Comparison of ENCODE assay signal across 23 cellular contexts in the genomic region with DNA sequence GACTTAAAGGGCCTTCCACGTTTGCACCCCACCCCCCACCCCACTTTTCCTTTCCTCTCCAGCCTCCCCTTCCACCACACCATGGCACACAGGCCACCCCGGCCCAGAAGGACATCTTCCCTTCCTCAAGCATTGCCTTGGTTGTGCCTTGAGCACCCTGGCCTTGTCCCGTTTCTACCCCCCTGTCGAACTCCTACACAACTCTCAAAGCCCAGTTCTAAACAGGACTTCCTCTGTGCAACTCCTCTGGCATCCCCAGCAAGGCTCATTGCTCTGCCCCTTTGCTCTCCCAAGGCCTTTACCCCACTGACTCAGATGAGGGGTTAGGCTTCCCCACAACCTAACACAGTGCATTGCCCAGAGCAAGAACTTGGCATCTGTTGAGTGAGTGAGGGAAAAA.
DNase-seq lines count a peak whose midpoint lies in the region; ATAC-seq and TF ChIP-seq lines count a peak whose summit lies in the region.
"Had no signal": no experiment of that assay in that cellular context is flagged by ENCODE, and none has a peak within 500 bp of the region (broad histone marks: within the 10 kb centered on the region; RNA-seq: fewer than 3 reads in every experiment).

No MANE protein-coding gene starts in this region.

- H3K4me1 ChIP-seq in esophagus muscularis mucosa = no peaks in the 10 kb centered on the region
- H3K4me1 ChIP-seq: A549, BE2C had no signal

- no peak for TF ChIP-seq POLR2A in esophagus muscularis mucosa (IDR thresholded peaks at IDR 0.05; ENCODE audit: low read depth)

- H3K36me3 Mint-ChIP-seq in activated CD8-positive, alpha-beta T cell treated with anti-CD3 and anti-CD28 coated beads, Interleukin-2, amount 10 ng/mL, durations not matched to agents 7 days and 5 days (ENCODE audit: low read depth) = no peaks in the 10 kb centered on the region
- H3K36me3 Mint-ChIP-seq in activated CD8-positive, alpha-beta T cell treated with anti-CD3 and anti-CD28 coated beads for 36 hours (ENCODE audit: low read depth) = no peaks in the 10 kb centered on the region
- no peaks in the 10 kb centered on the region for H3K36me3 Mint-ChIP-seq in osteocyte (ENCODE audit: unreplicated experiment)
- H3K36me3 Mint-ChIP-seq: CD14-positive monocyte; CD8-positive, alpha-beta memory T cell had no signal

- POLR2A ChIA-PET in activated CD8-positive, alpha-beta T cell treated with anti-CD3 and anti-CD28 coated beads, Interleukin-2, amount 10 ng/mL, durations not matched to agents 7 days and 5 days (lab: Charles Lee) = no interaction called here
- POLR2A ChIA-PET in activated CD8-positive, alpha-beta T cell treated with anti-CD3 and anti-CD28 coated beads for 36 hours (lab: Charles Lee) = no interaction called here

- H3K9me3 Mint-ChIP-seq in activated CD8-positive, alpha-beta T cell treated with anti-CD3 and anti-CD28 coated beads, Interleukin-2, amount 10 ng/mL, durations not matched to agents 7 days and 5 days (ENCODE audit: insufficient read depth) = no peaks in the 10 kb centered on the region
- no peaks in the 10 kb centered on the region for H3K9me3 Mint-ChIP-seq in activated CD8-positive, alpha-beta T cell treated with anti-CD3 and anti-CD28 coated beads for 36 hours
- peaks cover 6% of the 10 kb centered on the region for H3K9me3 Mint-ChIP-seq in osteocyte (ENCODE audit: unreplicated experiment)
- H3K9me3 Mint-ChIP-seq: CD4-positive, alpha-beta T cell; CD8-positive, alpha-beta memory T cell; GM23338; H9; HFFc6 had no signal

- CTCF ChIA-PET in activated CD8-positive, alpha-beta T cell treated with anti-CD3 and anti-CD28 coated beads, Interleukin-2, amount 10 ng/mL, durations not matched to agents 7 days and 5 days (lab: Charles Lee) = no interaction called here
- CTCF ChIA-PET in activated CD8-positive, alpha-beta T cell treated with anti-CD3 and anti-CD28 coated beads for 36 hours (lab: Charles Lee) = interaction anchor here (1.5 kb wide), 1 partner anchor 21 kb away, joined by 4 read pairs; no protein-coding TSS in a partner anchor

- no peak overlapping the region for H3K27ac Mint-ChIP-seq in activated CD8-positive, alpha-beta T cell treated with anti-CD3 and anti-CD28 coated beads, Interleukin-2, amount 10 ng/mL, durations not matched to agents 7 days and 5 days
- H3K27ac Mint-ChIP-seq in activated CD8-positive, alpha-beta T cell treated with anti-CD3 and anti-CD28 coated beads for 36 hours = no peak overlapping the region
- no peak overlapping the region for H3K27ac Mint-ChIP-seq in osteocyte (ENCODE audit: unreplicated experiment)
- H3K27ac Mint-ChIP-seq: CD4-positive, alpha-beta T cell; CD8-positive, alpha-beta memory T cell; GM23338; HFFc6 had no signal

- H3K36me3 ChIP-seq in esophagus muscularis mucosa = no peaks in the 10 kb centered on the region
- H3K36me3 ChIP-seq: BE2C; BLaER1 treated with 17β-estradiol and CSF1 and Interleukin-3, amounts not matched to agents 10 nM and 100 nM had no signal

- no peak overlapping the region for H3K27ac ChIP-seq in esophagus muscularis mucosa (replicated peaks in 1 of 4)
- H3K27ac ChIP-seq: A549; BLaER1 treated with 17β-estradiol and CSF1 and Interleukin-3, amounts not matched to agents 10 nM and 100 nM had no signal

- H3K9me3 ChIP-seq in esophagus muscularis mucosa = peaks cover 0 to 3% (median 0%) of the 10 kb centered on the region in 4 donors
- H3K9me3 ChIP-seq: BE2C had no signal

- TF ChIP-seq CTCF in activated CD8-positive, alpha-beta T cell treated with anti-CD3 and anti-CD28 coated beads for 36 hours (IDR thresholded peaks at IDR 0.05) = no peak
- TF ChIP-seq CTCF in esophagus muscularis mucosa (IDR thresholded peaks at IDR 0.05) = no peak
- no peak for TF ChIP-seq CTCF in osteocyte (IDR thresholded peaks at IDR 0.05)

- peaks cover 10% of the 10 kb centered on the region for H3K4me1 Mint-ChIP-seq in activated CD8-positive, alpha-beta T cell treated with anti-CD3 and anti-CD28 coated beads, Interleukin-2, amount 10 ng/mL, durations not matched to agents 7 days and 5 days (ENCODE audit: low read depth)
- no peaks in the 10 kb centered on the region for H3K4me1 Mint-ChIP-seq in activated CD8-positive, alpha-beta T cell treated with anti-CD3 and anti-CD28 coated beads for 36 hours (ENCODE audit: low read depth)
- H3K4me1 Mint-ChIP-seq in osteocyte (ENCODE audit: unreplicated experiment) = no peaks in the 10 kb centered on the region
- H3K4me1 Mint-ChIP-seq: GM23338, H9 had no signal

- H3K27me3 Mint-ChIP-seq in activated CD8-positive, alpha-beta T cell treated with anti-CD3 and anti-CD28 coated beads, Interleukin-2, amount 10 ng/mL, durations not matched to agents 7 days and 5 days (ENCODE audit: low read depth) = peaks cover 17% of the 10 kb centered on the region
- H3K27me3 Mint-ChIP-seq in activated CD8-positive, alpha-beta T cell treated with anti-CD3 and anti-CD28 coated beads for 36 hours = peaks cover 3% of the 10 kb centered on the region
- peaks cover 25% of the 10 kb centered on the region for H3K27me3 Mint-ChIP-seq in osteocyte (ENCODE audit: unreplicated experiment)

- no peak for ATAC-seq in activated CD8-positive, alpha-beta T cell treated with anti-CD3 and anti-CD28 coated beads, Interleukin-2, amount 10 ng/mL, durations not matched to agents 7 days and 5 days
- ATAC-seq in activated CD8-positive, alpha-beta T cell treated with anti-CD3 and anti-CD28 coated beads for 36 hours = no peak
- ATAC-seq: A549, GM23338, HCT116 had no signal

- no peak overlapping the region for H3K4me3 ChIP-seq in esophagus muscularis mucosa
- H3K4me3 ChIP-seq: A549; BLaER1 treated with 17β-estradiol and CSF1 and Interleukin-3, amounts not matched to agents 10 nM and 100 nM; GM23338 had no signal

- DNase-seq in activated CD8-positive, alpha-beta T cell treated with anti-CD3 and anti-CD28 coated beads, Interleukin-2, amount 10 ng/mL, durations not matched to agents 7 days and 5 days = peak; percentile 6
- DNase-seq in activated CD8-positive, alpha-beta T cell treated with anti-CD3 and anti-CD28 coated beads for 36 hours = no peak
- DNase-seq in esophagus muscularis mucosa (ENCODE audit: extremely low spot score) (peak; percentile 55), osteocyte (ENCODE audit: extremely low spot score, unreplicated experiment) (peak; percentile 34), retina (no peak)
- no peak for DNase-seq in stimulated activated CD4-positive, alpha-beta T cell treated with anti-CD3 and anti-CD28 coated beads, Interleukin-12 subunit alpha, Interleukin-12 subunit beta, amount 100 ng/mL, for 4 hours
- no peak for DNase-seq in activated CD4-positive, alpha-beta T cell treated with anti-CD3 and anti-CD28 coated beads for 4 hours
- DNase-seq: 8988T; ACHN; AML-193; BE2C; CD4-positive, alpha-beta T cell; CD8-positive, alpha-beta memory T cell; DMS53; DMS79 treated with DMSO at 0.1 percent for 48 hours; GF-D8; H9; HFFc6 had no signal

- H3K27me3 ChIP-seq in esophagus muscularis mucosa = no peaks in the 10 kb centered on the region
- H3K27me3 ChIP-seq: BE2C; BLaER1 treated with 17β-estradiol and CSF1 and Interleukin-3, amounts not matched to agents 10 nM and 100 nM had no signal

- TF ChIP-seq EP300 in esophagus muscularis mucosa (IDR thresholded peaks at IDR 0.05) = no peak

- WGBS in esophagus muscularis mucosa = 100% methylated on average over 4 of the region's 4 CpGs

- no peak overlapping the region for H3K4me3 Mint-ChIP-seq in activated CD8-positive, alpha-beta T cell treated with anti-CD3 and anti-CD28 coated beads, Interleukin-2, amount 10 ng/mL, durations not matched to agents 7 days and 5 days
- no peak overlapping the region for H3K4me3 Mint-ChIP-seq in activated CD8-positive, alpha-beta T cell treated with anti-CD3 and anti-CD28 coated beads for 36 hours
- no peak overlapping the region for H3K4me3 Mint-ChIP-seq in osteocyte (ENCODE audit: unreplicated experiment)
- H3K4me3 Mint-ChIP-seq: CD14-positive monocyte; CD4-positive, alpha-beta T cell; CD8-positive, alpha-beta memory T cell; GM23338; H9; HFFc6 had no signal

- intact Hi-C loops in activated CD8-positive, alpha-beta T cell treated with anti-CD3 and anti-CD28 coated beads for 36 hours (cut with micrococcal nuclease) = no loop called here
- intact Hi-C loops in esophagus muscularis mucosa (cut with DNase I) = no loop called here

Comparison
In these comparisons a context has a peak if more than half of its experiments do, and no peak if none do; other contexts are left out.
1. DNase-seq: peak in activated CD8-positive, alpha-beta T cell treated with anti-CD3 and anti-CD28 coated beads, Interleukin-2, amount 10 ng/mL, durations not matched to agents 7 days and 5 days (single experiment), esophagus muscularis mucosa (single experiment) and osteocyte (single experiment); none in activated CD8-positive, alpha-beta T cell treated with anti-CD3 and anti-CD28 coated beads for 36 hours (single experiment), stimulated activated CD4-positive, alpha-beta T cell treated with anti-CD3 and anti-CD28 coated beads, Interleukin-12 subunit alpha, Interleukin-12 subunit beta, amount 100 ng/mL, for 4 hours (single experiment), retina (single experiment) and activated CD4-positive, alpha-beta T cell treated with anti-CD3 and anti-CD28 coated beads for 4 hours (0 of 2).